In genomic region chr6:159790149-159790946, GRCh38 we compare ENCODE assay signal across 1 cellular context.
A peak's percentile ranks its signal among the peaks of the same experiment; 100 is the strongest.
TF ChIP-seq lines count a peak whose summit lies in the region.

Gene MRPL18 (plus strand): TSS chr6:159790467. CDS start chr6:159790588, 121 bp downstream.

TF ChIP-seq in HepG2, 621 proteins besides CTCF, POLR2A, EP300 and RAD21 (continued from another document and continues in another):
- no peak; the same call in 1 of the 2 replicates for TF ChIP-seq ZNF275 (CRISPR knock-in tag; IDR thresholded peaks at IDR 0.05; ENCODE audit: borderline replicate concordance)
- no peak for TF ChIP-seq FOXA1 (IDR thresholded peaks at IDR 0.05)
- no peak for TF ChIP-seq FOXA1 (CRISPR knock-in tag; IDR thresholded peaks at IDR 0.05)
- no peak for TF ChIP-seq ONECUT2 (CRISPR knock-in tag; IDR thresholded peaks at IDR 0.05)
- TF ChIP-seq NRL (CRISPR knock-in tag; IDR thresholded peaks at IDR 0.05; ENCODE audit: borderline replicate concordance), result no peak; the same call in 1 of the 2 replicates
- TF ChIP-seq JDP2 (CRISPR knock-in tag; IDR thresholded peaks at IDR 0.05; ENCODE audit: borderline replicate concordance), result no peak
- TF ChIP-seq BCL3 (CRISPR knock-in tag; IDR thresholded peaks at IDR 0.05), result peak; percentile 32; the same call in 1 of the 2 replicates
- TF ChIP-seq ZNF841 (CRISPR knock-in tag; IDR thresholded peaks at IDR 0.05; ENCODE audit: borderline replicate concordance), result no peak
- no peak; the same call in none of the 2 replicates for TF ChIP-seq ZNF510 (CRISPR knock-in tag; IDR thresholded peaks at IDR 0.05; ENCODE audit: low read depth)
- no peak for TF ChIP-seq KDM4B (CRISPR knock-in tag; IDR thresholded peaks at IDR 0.05)
- TF ChIP-seq FOXJ3 (CRISPR knock-in tag; IDR thresholded peaks at IDR 0.05; ENCODE audit: borderline replicate concordance), result peak; percentile 47; the same call in 1 of the 2 replicates
- no peak for TF ChIP-seq ELK4 (CRISPR knock-in tag; IDR thresholded peaks at IDR 0.05; ENCODE audit: borderline replicate concordance)
- TF ChIP-seq MTERF4 (CRISPR knock-in tag; IDR thresholded peaks at IDR 0.05), result no peak
- TF ChIP-seq ZNF678 (CRISPR knock-in tag; IDR thresholded peaks at IDR 0.05), result no peak
- TF ChIP-seq RARG (CRISPR knock-in tag; IDR thresholded peaks at IDR 0.05; ENCODE audit: low read depth), result no peak
- 0 out of 2 replicates have a peak, but pooled peaks have one; percentile 5 for TF ChIP-seq KDM6A (CRISPR knock-in tag; IDR thresholded peaks at IDR 0.05; ENCODE audit: low read depth)
- TF ChIP-seq THAP11 (CRISPR knock-in tag; IDR thresholded peaks at IDR 0.05), result peak; percentile 84
- no peak for TF ChIP-seq ETV5 (CRISPR knock-in tag; IDR thresholded peaks at IDR 0.05; ENCODE audit: borderline replicate concordance)
- TF ChIP-seq HNF1A (IDR thresholded peaks at IDR 0.05; ENCODE audit: low read depth), result no peak
- TF ChIP-seq HNF1A (CRISPR knock-in tag; IDR thresholded peaks at IDR 0.05; ENCODE audit: borderline replicate concordance), result no peak
- TF ChIP-seq HMGA1 (CRISPR knock-in tag; conservative IDR thresholded peaks at IDR 0.05), result no peak
- TF ChIP-seq SIN3A (IDR thresholded peaks at IDR 0.05; ENCODE audit: borderline replicate concordance, low read depth, low read length), result peak; percentile 87; the same call in 1 of the 2 replicates
- no peak for TF ChIP-seq ZNF546 (CRISPR knock-in tag; conservative IDR thresholded peaks at IDR 0.05)
- no peak for TF ChIP-seq SP5 (CRISPR knock-in tag; IDR thresholded peaks at IDR 0.05; ENCODE audit: borderline replicate concordance, low read depth)
- TF ChIP-seq SMAD3 (CRISPR knock-in tag; IDR thresholded peaks at IDR 0.05), result no peak; the same call in 1 of the 2 replicates
- no peak for TF ChIP-seq PREB (CRISPR knock-in tag; IDR thresholded peaks at IDR 0.05)
- peak; percentile 98 for TF ChIP-seq NAIF1 (CRISPR knock-in tag; IDR thresholded peaks at IDR 0.05; ENCODE audit: borderline replicate concordance)
- TF ChIP-seq RFXANK (CRISPR knock-in tag; IDR thresholded peaks at IDR 0.05), result no peak
- no peak for TF ChIP-seq ARNT (IDR thresholded peaks at IDR 0.05)
- no peak; the same call in 1 of the 2 replicates for TF ChIP-seq MED1 (CRISPR knock-in tag; IDR thresholded peaks at IDR 0.05)
- no peak; the same call in 1 of the 2 replicates for TF ChIP-seq SP140L (CRISPR knock-in tag; IDR thresholded peaks at IDR 0.05; ENCODE audit: borderline replicate concordance)
- no peak for TF ChIP-seq FOSL1 (CRISPR knock-in tag; IDR thresholded peaks at IDR 0.05; ENCODE audit: borderline replicate concordance)
- no peak for TF ChIP-seq HINFP (CRISPR knock-in tag; IDR thresholded peaks at IDR 0.05; ENCODE audit: low read depth)
- no peak; the same call in 1 of the 2 replicates for TF ChIP-seq ZNF563 (CRISPR knock-in tag; IDR thresholded peaks at IDR 0.05)
- no peak for TF ChIP-seq ZC3H13 (CRISPR knock-in tag; IDR thresholded peaks at IDR 0.05)
- TF ChIP-seq HOXD1 (CRISPR knock-in tag; IDR thresholded peaks at IDR 0.05), result peak; percentile 50; the same call in 1 of the 2 replicates
- no peak for TF ChIP-seq ZNF232 (CRISPR knock-in tag; IDR thresholded peaks at IDR 0.05; ENCODE audit: borderline replicate concordance)
- TF ChIP-seq ATF3 (CRISPR knock-in tag; IDR thresholded peaks at IDR 0.05), result no peak
- TF ChIP-seq ZNF703 (CRISPR knock-in tag; IDR thresholded peaks at IDR 0.05; ENCODE audit: borderline replicate concordance), result 0 out of 2 replicates have a peak, but pooled peaks have one; percentile 57
- no peak for TF ChIP-seq ATRX (CRISPR knock-in tag; IDR thresholded peaks at IDR 0.05; ENCODE audit: borderline replicate concordance)
- TF ChIP-seq NCOA2 (CRISPR knock-in tag; IDR thresholded peaks at IDR 0.05), result peak; percentile 43
- no peak for TF ChIP-seq ZNF687 (CRISPR knock-in tag; IDR thresholded peaks at IDR 0.05)
- peak; percentile 11; the same call in 1 of the 2 replicates for TF ChIP-seq HDAC2 (CRISPR knock-in tag; IDR thresholded peaks at IDR 0.05)
- peak; percentile 31; the same call in 1 of the 2 replicates for TF ChIP-seq RFX5 (IDR thresholded peaks at IDR 0.05; ENCODE audit: low read depth, low read length)
- no peak for TF ChIP-seq RCOR2 (CRISPR knock-in tag; IDR thresholded peaks at IDR 0.05)
- no peak for TF ChIP-seq ZFP41 (CRISPR knock-in tag; IDR thresholded peaks at IDR 0.05; ENCODE audit: borderline replicate concordance)
- TF ChIP-seq ZNF234 (CRISPR knock-in tag; conservative IDR thresholded peaks at IDR 0.05), result no peak
- TF ChIP-seq PRDM4 (CRISPR knock-in tag; IDR thresholded peaks at IDR 0.05; ENCODE audit: borderline replicate concordance), result no peak
- no peak for TF ChIP-seq ISL2 (CRISPR knock-in tag; IDR thresholded peaks at IDR 0.05)
